ENCODE assay signal across 9 cellular contexts in the genomic region with DNA sequence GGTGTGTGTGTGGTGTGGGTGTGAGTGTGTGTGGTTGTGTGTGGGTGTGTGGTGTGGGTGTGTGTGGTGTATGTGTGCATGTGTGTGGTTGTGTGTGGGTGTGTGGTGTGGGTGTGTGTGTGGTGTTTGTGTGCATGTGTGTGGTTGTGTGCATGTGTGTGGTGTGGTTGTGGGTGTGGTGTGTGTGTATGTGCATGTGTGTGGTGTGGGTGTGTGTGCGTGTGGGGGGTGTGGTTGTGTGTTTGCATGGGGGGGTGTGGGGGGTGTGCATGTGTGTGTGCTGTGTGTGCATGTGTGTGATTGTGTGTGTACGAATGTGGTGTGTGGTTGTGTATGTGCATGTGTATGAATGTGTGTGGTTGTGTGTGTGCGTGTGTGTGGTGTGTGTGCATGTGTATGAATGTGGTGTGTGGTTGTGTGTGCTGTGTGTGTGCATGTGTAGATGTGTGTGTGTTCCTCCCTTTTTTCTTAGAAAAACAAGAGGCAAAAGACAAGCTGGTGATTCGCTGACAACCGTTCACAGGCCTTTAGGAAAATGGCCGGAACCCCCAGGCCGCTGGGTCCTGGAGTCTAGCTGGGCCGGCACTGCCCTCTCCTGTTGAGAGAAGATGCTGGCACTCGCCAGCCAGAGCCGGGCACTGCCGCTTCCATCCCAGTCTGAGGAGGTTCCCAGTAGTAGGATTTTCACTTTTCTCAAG. TPM values are rescaled to one million over a fixed set of nuclear protein-coding genes. Genes with fewer than 3 reads are reported as not detected.
A peak's percentile ranks its signal among the peaks of the same experiment; 100 is the strongest.
DNase-seq lines count a peak whose midpoint lies in the region; FAIRE-seq and TF ChIP-seq lines count a peak whose summit lies in the region.
"Had no signal": no experiment of that assay in that cellular context is flagged by ENCODE, and none has a peak within 500 bp of the region (broad histone marks: within the 10 kb centered on the region; RNA-seq: fewer than 3 reads in every experiment).

No MANE protein-coding gene starts in this region.

- H3K36me3 ChIP-seq in kidney (ENCODE audit: control insufficient read depth in 1 of 2, insufficient read depth in 2 of 2, low read length in 2 of 2) (no peaks in the 10 kb centered on the region), tibial artery (peaks cover 24 to 65% (median 55%) of the 10 kb centered on the region in 3 donors)

- DNase-seq in 8988T (peak; percentile 98), HTR-8/SVneo (ENCODE audit: insufficient read length, low spot score) (peak; percentile 84), T47D (ENCODE audit: low read depth in 1 of 2, low spot score in 1 of 2) (peak; percentile 67 to 91), kidney (peak; percentile 88), tibial artery (peak; percentile 71 to 89), NOMO-1 treated with dmso at 0.1 percent for 144 hours (lab: John Stamatoyannopoulos, UW; ENCODE audit: unreplicated experiment) (no peak)
- no peak for DNase-seq in activated naive CD4-positive, alpha-beta T cell treated with Interleukin-2 at 50 U/mL for 16 hours
- DNase-seq in stimulated activated CD4-positive, alpha-beta T cell treated with anti-CD3 and anti-CD28 coated beads, Interleukin-15, amount 100 ng/mL, for 24 hours = no peak

- FAIRE-seq in HTR-8/SVneo (lab: Jason Lieb, UNC) = peak; percentile 99
- no peak for FAIRE-seq in kidney (lab: Jason Lieb, UNC)

- H3K9me3 ChIP-seq in kidney (ENCODE audit: control insufficient read depth in 1 of 2, low read length in 2 of 2) = no peaks in the 10 kb centered on the region
- H3K9me3 ChIP-seq in tibial artery = no peaks in the 10 kb centered on the region

- H3K27ac ChIP-seq in kidney (ENCODE audit: low read depth in 2 of 2, low read length in 2 of 2) (no peak overlapping the region), tibial artery (peak overlapping the region; percentile 40 to 62)
- H3K27ac ChIP-seq: skin epidermis had no signal

- H3K9ac ChIP-seq in kidney (ENCODE audit: low read length in 2 of 2) = no peak overlapping the region

- H3K4me1 ChIP-seq in kidney (ENCODE audit: control insufficient read depth in 1 of 2, insufficient read depth in 1 of 2, low read depth in 1 of 2, low read length in 2 of 2) = peaks cover 0 to 5% of the 10 kb centered on the region in 2 donors
- peaks cover 0 to 13% (median 0%) of the 10 kb centered on the region in 4 donors for H3K4me1 ChIP-seq in tibial artery

- TF ChIP-seq CTCF in kidney (IDR thresholded peaks at IDR 0.05; ENCODE audit: borderline replicate concordance, extremely low read depth, insufficient read depth) = peak; percentile 66
- TF ChIP-seq CTCF in tibial artery (IDR thresholded peaks at IDR 0.05) = peak; percentile 88 to 89

- no peaks in the 10 kb centered on the region for H3K27me3 ChIP-seq in tibial artery

- in situ Hi-C loops in T47D (cut with HindIII; ENCODE audit: low pct_unique_long_range_greater_than_20kb, low sequenced_read_pairs) = no loop called here

- H3K4me3 ChIP-seq in kidney (ENCODE audit: low read length in 2 of 2) = no peak overlapping the region
- no peak overlapping the region for H3K4me3 ChIP-seq in tibial artery
- H3K4me3 ChIP-seq: skin epidermis had no signal

- intact Hi-C loops in kidney (cut with DNase I) = no loop called here
- intact Hi-C loops in tibial artery (cut with DNase I; ENCODE audit: low total_unique reads) = loop anchor here (2.0 to 5.0 kb wide), 3 partner anchors 59 to 398 kb away; a partner anchor contains a TSS

RNA-seq across cellular contexts. Expression of a gene that starts 44.6 kb away (rescaled TPM):
- 39.3 TPM for total RNA-seq in kidney
- polyA plus RNA-seq in kidney (ENCODE audit: insufficient read depth, low read depth, low replicate concordance) = 15.5 TPM

Comparison
In these comparisons a context has a peak if more than half of its experiments do, and no peak if none do; other contexts are left out.
1. DNase-seq: peak in 8988T (single experiment), HTR-8/SVneo (single experiment), T47D (2 of 2), kidney (single experiment) and tibial artery (2 of 2); none in activated naive CD4-positive, alpha-beta T cell treated with Interleukin-2 at 50 U/mL for 16 hours (single experiment), NOMO-1 treated with dmso at 0.1 percent for 144 hours (single experiment) and stimulated activated CD4-positive, alpha-beta T cell treated with anti-CD3 and anti-CD28 coated beads, Interleukin-15, amount 100 ng/mL, for 24 hours (single experiment).
2. H3K27ac ChIP-seq: peak in tibial artery (2 of 2); none in kidney (0 of 2).